Comparison of ENCODE assay signal across 1 cellular context in the genomic region with DNA sequence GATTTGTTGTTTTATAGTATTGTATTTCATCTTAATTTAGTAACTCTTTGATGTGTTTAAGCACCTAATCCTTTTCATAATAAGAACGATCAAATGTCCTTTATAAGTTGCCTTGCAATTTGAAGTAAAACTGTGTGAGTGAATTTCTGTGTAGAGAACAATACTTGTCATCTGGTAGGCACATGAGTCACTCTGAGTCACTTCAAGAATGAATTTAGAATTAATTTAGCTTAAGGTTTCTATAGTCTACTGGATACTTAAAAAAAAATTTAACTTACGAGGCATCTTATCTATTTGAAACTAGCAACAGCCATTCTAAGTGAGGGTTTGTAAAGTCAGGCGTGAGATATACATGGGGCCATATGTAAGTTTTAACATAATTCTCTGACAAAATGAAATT.
TF ChIP-seq lines count a peak whose summit lies in the region.

No MANE protein-coding gene starts in this region.

TF ChIP-seq in WTC11, 78 proteins besides CTCF, POLR2A, EP300 and RAD21 (continued from another document):
- TF ChIP-seq OVOL2 (CRISPR knock-in tag; IDR thresholded peaks at IDR 0.05; ENCODE audit: borderline replicate concordance), result no peak
